1 cellular context compared by ENCODE assay signal in genomic region chr12:113420996-113421595, GRCh38.
TF ChIP-seq lines count a peak whose summit lies in the region.

No MANE protein-coding gene starts in this region.

TF ChIP-seq in HepG2, 621 proteins besides CTCF, POLR2A, EP300 and RAD21 (continued from another document):
- TF ChIP-seq PBX3 (CRISPR knock-in tag; IDR thresholded peaks at IDR 0.05; ENCODE audit: borderline replicate concordance) (no peak), LBX2 (CRISPR knock-in tag; IDR thresholded peaks at IDR 0.05; ENCODE audit: borderline replicate concordance) (no peak), ZNF629 (CRISPR knock-in tag; conservative IDR thresholded peaks at IDR 0.05) (peak; percentile 78), ZNF883 (CRISPR knock-in tag; IDR thresholded peaks at IDR 0.05; ENCODE audit: not compliant biosample characterization) (no peak), ZMYM3 (CRISPR knock-in tag; IDR thresholded peaks at IDR 0.05) (peak; percentile 66; the same call in 1 of the 2 replicates)
